In genomic region chr3:187266691-187267090, GRCh38 we compare ENCODE assay signal across 37 cellular contexts. TPM values are rescaled to one million over a fixed set of nuclear protein-coding genes. Genes with fewer than 3 reads are reported as not detected.
"Had no signal": no experiment of that assay in that cellular context is flagged by ENCODE, and none has a peak within 500 bp of the region (broad histone marks: within the 10 kb centered on the region; RNA-seq: fewer than 3 reads in every experiment).

No MANE protein-coding gene starts in this region.

- H3K4me3 Mint-ChIP-seq: activated B cell treated with CpG ODN at 0.5 μM for 24 hours; activated CD4-positive, alpha-beta memory T cell treated with anti-CD3 and anti-CD28 coated beads for 36 hours; activated naive CD4-positive, alpha-beta T cell treated with anti-CD3 and anti-CD28 coated beads, Interleukin-2, amount 10 ng/mL, durations not matched to agents 7 days and 5 days; activated naive CD8-positive, alpha-beta T cell; activated naive CD8-positive, alpha-beta T cell treated with anti-CD3 and anti-CD28 coated beads, Interleukin-2, amount 50 U/mL, for 24 hours; activated T-cell treated with anti-CD3 and anti-CD28 coated beads, Interleukin-2, amount 50 U/mL, for 4 hours; activated T-helper 1 cell treated with anti-CD3 and anti-CD28 coated beads, Interleukin-12 subunit alpha, Interleukin-12 subunit beta, Interleukin-2, Interleukin-4 antibody, amounts not matched to agents 30 ng/mL and 10 ng/mL and 1 ng/mL, durations not matched to agents 14 hours and 24 hours and 36 hours had no signal

- H3K4me3 ChIP-seq: MG63, Peyer's patch had no signal

- H3K4me1 Mint-ChIP-seq: activated B cell treated with CpG ODN at 0.5 μM for 24 hours; activated naive CD4-positive, alpha-beta T cell treated with anti-CD3 and anti-CD28 coated beads, Interleukin-2, amount 10 ng/mL, durations not matched to agents 7 days and 5 days; activated naive CD8-positive, alpha-beta T cell treated with anti-CD3 and anti-CD28 coated beads, Interleukin-2, amount 50 U/mL, for 24 hours had no signal

- H3K36me3 ChIP-seq: brain microvascular endothelial cell, Peyer's patch had no signal

- H3K9me3 Mint-ChIP-seq: activated T-helper 1 cell treated with anti-CD3 and anti-CD28 coated beads, Interleukin-12 subunit alpha, Interleukin-12 subunit beta, Interleukin-2, Interleukin-4 antibody, amounts not matched to agents 30 ng/mL and 10 ng/mL and 1 ng/mL, durations not matched to agents 14 hours and 24 hours and 36 hours had no signal

- H3K4me1 ChIP-seq: Peyer's patch had no signal

- H3K27me3 ChIP-seq: brain microvascular endothelial cell, MG63, Peyer's patch had no signal

- ATAC-seq: activated naive CD8-positive, alpha-beta T cell treated with anti-CD3 and anti-CD28 coated beads, Interleukin-2, amount 50 U/mL, for 24 hours; activated T-cell treated with anti-CD3 and anti-CD28 coated beads, Interleukin-2, amount 50 U/mL, for 4 hours; PC-3 had no signal

- H3K36me3 Mint-ChIP-seq: activated CD4-positive, alpha-beta memory T cell treated with anti-CD3 and anti-CD28 coated beads for 36 hours; activated naive CD4-positive, alpha-beta T cell treated with anti-CD3 and anti-CD28 coated beads, Interleukin-2, amount 10 ng/mL, durations not matched to agents 7 days and 5 days had no signal

- H3K27ac Mint-ChIP-seq: activated B cell treated with CpG ODN at 0.5 μM for 24 hours; activated CD4-positive, alpha-beta memory T cell treated with anti-CD3 and anti-CD28 coated beads for 36 hours; activated naive CD4-positive, alpha-beta T cell treated with anti-CD3 and anti-CD28 coated beads, Interleukin-2, amount 10 ng/mL, durations not matched to agents 7 days and 5 days; activated naive CD8-positive, alpha-beta T cell; activated naive CD8-positive, alpha-beta T cell treated with anti-CD3 and anti-CD28 coated beads, Interleukin-2, amount 50 U/mL, for 24 hours; activated T-helper 1 cell treated with anti-CD3 and anti-CD28 coated beads, Interleukin-12 subunit alpha, Interleukin-12 subunit beta, Interleukin-2, Interleukin-4 antibody, amounts not matched to agents 30 ng/mL and 10 ng/mL and 1 ng/mL, durations not matched to agents 14 hours and 24 hours and 36 hours had no signal

- H3K27ac ChIP-seq: brain microvascular endothelial cell, Peyer's patch, VCaP had no signal

- DNase-seq: activated B cell treated with CpG ODN at 0.5 μM for 24 hours; activated CD4-positive, alpha-beta memory T cell treated with anti-CD3 and anti-CD28 coated beads for 36 hours; activated CD4-positive, alpha-beta T cell treated with anti-CD3 and anti-CD28 coated beads for 4 hours; activated CD4-positive, alpha-beta T cell treated with anti-CD3 and anti-CD28 coated beads, Interleukin-2, amount 50 U/mL, for 1 hour; activated CD4-positive, CD25-positive, alpha-beta regulatory T cell treated with anti-CD3 and anti-CD28 coated beads, Interleukin-2, amount 50 U/mL, for 72 hours; activated CD8-positive, alpha-beta memory T cell treated with anti-CD3 and anti-CD28 coated beads, Interleukin-2, amount 50 U/mL, for 4 hours; activated effector memory CD4-positive, alpha-beta T cell treated with Interleukin-2 at 50 U/mL for 16 hours; activated naive CD4-positive, alpha-beta T cell treated with anti-CD3 and anti-CD28 coated beads, Interleukin-2, amount 10 ng/mL, durations not matched to agents 7 days and 5 days; activated naive CD8-positive, alpha-beta T cell treated with anti-CD3 and anti-CD28 coated beads, Interleukin-2, amount 50 U/mL, for 24 hours; activated T-cell treated with anti-CD3 and anti-CD28 coated beads for 4 hours; activated T-cell treated with anti-CD3 and anti-CD28 coated beads, Interleukin-2, amount 50 U/mL, for 4 hours; amniotic stem cell; aorta; brain microvascular endothelial cell; Kasumi-1; KG1; MG63; NCI-H1048; NCI-H1105 treated with DMSO at 0.1 percent for 48 hours; NCI-H1436; NCI-H1694; NCI-H1930; NCI-H2081 treated with DMSO at 0.1 percent for 48 hours; NCI-H226; NCI-H446 treated with DMSO at 0.1 percent for 48 hours; NCI-H524 treated with DMSO at 0.1 percent for 48 hours; NK-92 treated with Interleukin-12 subunit alpha and Interleukin-12 subunit beta, amount 100 ng/mL, for 24 hours; PC-3; Peyer's patch; RPMI8226; SW 1271; T-helper 1 cell; T-helper 2 cell; T-helper 9 cell had no signal

RNA-seq across cellular contexts. Expression of gene MASP1, which starts 24.8 kb away (rescaled TPM):
- total RNA-seq: activated B cell treated with CpG ODN at 0.5 μM for 24 hours; activated CD4-positive, alpha-beta memory T cell treated with anti-CD3 and anti-CD28 coated beads for 36 hours; activated T-helper 1 cell treated with anti-CD3 and anti-CD28 coated beads, Interleukin-12 subunit alpha, Interleukin-12 subunit beta, Interleukin-2, Interleukin-4 antibody, amounts not matched to agents 30 ng/mL and 10 ng/mL and 1 ng/mL, durations not matched to agents 14 hours and 24 hours and 36 hours had no signal
